8 cellular contexts compared by ENCODE assay signal in the genomic region with DNA sequence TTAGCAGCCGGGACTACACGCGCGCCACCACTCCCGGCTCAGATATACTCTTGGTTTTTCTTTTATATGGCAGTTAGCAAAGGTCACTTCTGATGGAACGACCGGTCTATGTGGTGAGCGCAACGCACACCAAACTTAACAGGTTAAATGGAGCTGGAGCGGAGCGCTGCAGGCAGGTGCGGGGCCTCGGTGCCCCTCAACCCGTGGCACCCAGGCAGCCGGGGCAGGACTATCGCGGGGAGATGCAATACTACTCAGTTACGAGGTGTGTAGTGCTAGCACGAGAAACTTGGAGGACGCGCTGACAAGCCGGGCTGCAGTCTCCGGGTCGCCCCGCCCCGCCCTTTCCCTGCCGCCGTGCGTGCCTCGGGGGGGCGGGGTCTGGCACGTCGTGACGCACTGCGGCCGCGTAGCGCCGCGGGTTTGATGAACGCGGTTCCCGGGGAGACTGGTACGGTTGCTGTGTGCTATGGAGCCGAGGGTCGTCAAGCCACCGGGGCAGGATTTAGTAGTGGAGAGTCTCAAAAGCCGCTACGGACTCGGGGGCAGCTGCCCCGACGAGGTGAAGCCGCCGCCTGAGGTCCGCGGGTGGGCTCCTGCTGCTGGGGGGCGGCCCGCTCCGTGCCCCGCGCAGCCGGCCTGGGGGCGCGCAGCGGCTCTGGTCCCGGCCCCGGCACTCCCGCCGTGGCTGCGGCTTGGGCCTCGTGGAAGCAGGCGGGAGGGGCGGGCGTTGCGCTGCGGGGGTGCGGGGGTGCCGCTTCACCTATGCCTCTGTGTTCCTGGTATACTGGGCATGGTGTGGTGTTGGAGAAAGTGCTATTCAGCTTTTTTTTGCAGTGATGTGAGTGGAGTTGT. TPM values are rescaled to one million over a fixed set of nuclear protein-coding genes. Genes with fewer than 3 reads are reported as not detected.
DNase-seq lines count a peak whose midpoint lies in the region; ATAC-seq lines count a peak whose summit lies in the region.

A gene with protein sequence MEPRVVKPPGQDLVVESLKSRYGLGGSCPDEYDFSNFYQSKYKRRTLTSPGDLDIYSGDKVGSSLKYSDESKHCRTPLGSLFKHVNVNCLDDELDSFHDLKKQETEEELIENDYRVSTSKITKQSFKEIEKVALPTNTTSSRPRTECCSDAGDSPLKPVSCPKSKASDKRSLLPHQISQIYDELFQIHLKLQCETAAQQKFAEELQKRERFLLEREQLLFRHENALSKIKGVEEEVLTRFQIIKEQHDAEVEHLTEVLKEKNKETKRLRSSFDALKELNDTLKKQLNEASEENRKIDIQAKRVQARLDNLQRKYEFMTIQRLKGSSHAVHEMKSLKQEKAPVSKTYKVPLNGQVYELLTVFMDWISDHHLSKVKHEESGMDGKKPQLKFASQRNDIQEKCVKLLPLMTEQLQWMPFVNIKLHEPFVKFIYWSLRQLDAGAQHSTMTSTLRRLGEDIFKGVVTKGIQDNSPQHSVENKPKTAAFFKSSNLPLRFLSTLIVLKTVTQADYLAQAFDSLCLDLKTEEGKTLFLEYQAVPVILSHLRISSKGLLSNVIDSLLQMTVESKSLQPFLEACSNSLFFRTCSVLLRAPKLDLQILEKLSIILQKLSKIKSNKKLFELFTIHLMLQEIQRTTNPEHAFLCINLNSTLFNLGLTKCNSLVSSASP (plus strand): TSS at position 418 of the 855 bp plus-strand sequence. CDS start 52 bp downstream, at position 470.

- POLR2A ChIA-PET in CD8-positive, alpha-beta memory T cell (lab: Charles Lee), result interaction anchor here (0.6 kb wide), 2 partner anchors 108 to 227 kb away, joined by 3 read pairs; no protein-coding TSS in a partner anchor
- POLR2A ChIA-PET in activated CD8-positive, alpha-beta T cell treated with anti-CD3 and anti-CD28 coated beads, Interleukin-2, amount 10 ng/mL, durations not matched to agents 7 days and 5 days (lab: Charles Lee), result no interaction called here

- peak within 1 kb of the TSS; percentile 87 to 100 (median 96) for H3K4me3 Mint-ChIP-seq in CD8-positive, alpha-beta memory T cell
- H3K4me3 Mint-ChIP-seq in activated CD8-positive, alpha-beta T cell treated with anti-CD3 and anti-CD28 coated beads, Interleukin-2, amount 10 ng/mL, durations not matched to agents 7 days and 5 days, result peak within 1 kb of the TSS; percentile 93
- H3K4me3 Mint-ChIP-seq in memory B cell, result peak within 1 kb of the TSS; percentile 100

- no peaks in the 10 kb centered on the region for H3K27me3 ChIP-seq in CD8-positive, alpha-beta memory T cell (ENCODE audit: insufficient read depth, low read length, poor library complexity, severe bottlenecking)

- H3K36me3 ChIP-seq in CD8-positive, alpha-beta memory T cell (ENCODE audit: insufficient read depth, low read length), result peaks cover 12% of the 10 kb centered on the region

- H3K4me1 ChIP-seq in CD8-positive, alpha-beta memory T cell (ENCODE audit: insufficient read depth, low read length), result peaks cover 8% of the 10 kb centered on the region

- peak within 1 kb of the TSS; percentile 89 for H3K4me3 ChIP-seq in CD8-positive, alpha-beta memory T cell (ENCODE audit: low read length)

- H3K27ac ChIP-seq in CD8-positive, alpha-beta memory T cell (ENCODE audit: low read depth, low read length), result peak within 1 kb of the TSS; percentile 80

- H3K27ac Mint-ChIP-seq in CD8-positive, alpha-beta memory T cell, result peak within 1 kb of the TSS; percentile 30 to 100 (median 98)
- H3K27ac Mint-ChIP-seq in activated CD8-positive, alpha-beta T cell treated with anti-CD3 and anti-CD28 coated beads, Interleukin-2, amount 10 ng/mL, durations not matched to agents 7 days and 5 days, result peak within 1 kb of the TSS; percentile 96
- peak within 1 kb of the TSS; percentile 91 for H3K27ac Mint-ChIP-seq in memory B cell

- CTCF ChIA-PET in CD8-positive, alpha-beta memory T cell (lab: Charles Lee), result no interaction called here
- CTCF ChIA-PET in activated CD8-positive, alpha-beta T cell treated with anti-CD3 and anti-CD28 coated beads, Interleukin-2, amount 10 ng/mL, durations not matched to agents 7 days and 5 days (lab: Charles Lee), result interaction anchor here (1.2 kb wide), 1 partner anchor 22 kb away, joined by 4 read pairs; no protein-coding TSS in a partner anchor

- peaks cover 0 to 43% (median 15%) of the 10 kb centered on the region in 3 donors for H3K36me3 Mint-ChIP-seq in CD8-positive, alpha-beta memory T cell
- H3K36me3 Mint-ChIP-seq in activated CD8-positive, alpha-beta T cell treated with anti-CD3 and anti-CD28 coated beads, Interleukin-2, amount 10 ng/mL, durations not matched to agents 7 days and 5 days (ENCODE audit: low read depth), result peaks cover 33% of the 10 kb centered on the region
- H3K36me3 Mint-ChIP-seq in memory B cell, result peaks cover 8% of the 10 kb centered on the region

- ATAC-seq in GM19455 (IDR thresholded peaks at IDR 0.05; ENCODE audit: unreplicated experiment) (peak; percentile 96), memory B cell (ENCODE audit: low read depth) (peak; percentile 94)
- ATAC-seq in activated CD8-positive, alpha-beta T cell treated with anti-CD3 and anti-CD28 coated beads, Interleukin-2, amount 10 ng/mL, durations not matched to agents 7 days and 5 days, result peak; percentile 98

- H3K9me3 Mint-ChIP-seq in CD8-positive, alpha-beta memory T cell, result peaks cover 0 to 2% (median 0%) of the 10 kb centered on the region in 5 donors
- H3K9me3 Mint-ChIP-seq in activated CD8-positive, alpha-beta T cell treated with anti-CD3 and anti-CD28 coated beads, Interleukin-2, amount 10 ng/mL, durations not matched to agents 7 days and 5 days (ENCODE audit: insufficient read depth), result no peaks in the 10 kb centered on the region
- no peaks in the 10 kb centered on the region for H3K9me3 Mint-ChIP-seq in memory B cell

- H3K9me3 ChIP-seq in CD8-positive, alpha-beta memory T cell (ENCODE audit: low read length), result no peaks in the 10 kb centered on the region

- DNase-seq in CD8-positive, alpha-beta memory T cell, result peak; percentile 85 to 92 (median 89)
- DNase-seq in HK-2 (ENCODE audit: unreplicated experiment), result peak; percentile 89
- peak; percentile 42 for DNase-seq in NK-92 (lab: John Stamatoyannopoulos, UW; ENCODE audit: unreplicated experiment)
- peak; percentile 94 for DNase-seq in activated CD8-positive, alpha-beta T cell treated with anti-CD3 and anti-CD28 coated beads, Interleukin-2, amount 10 ng/mL, durations not matched to agents 7 days and 5 days
- peak; percentile 82 for DNase-seq in effector CD8-positive, alpha-beta T cell (lab: John Stamatoyannopoulos, UW)
- DNase-seq in memory B cell (ENCODE audit: low spot score in 2 of 2), result peak; percentile 87
- DNase-seq in stimulated activated CD8-positive, alpha-beta memory T cell treated with anti-CD3 and anti-CD28 coated beads, Interleukin-12 subunit alpha, Interleukin-12 subunit beta, amount 100 ng/mL, for 1 hour (ENCODE audit: low read depth), result peak; percentile 84

- H3K27me3 Mint-ChIP-seq in CD8-positive, alpha-beta memory T cell, result peaks cover 0 to 3% of the 10 kb centered on the region in 2 donors
- H3K27me3 Mint-ChIP-seq in activated CD8-positive, alpha-beta T cell treated with anti-CD3 and anti-CD28 coated beads, Interleukin-2, amount 10 ng/mL, durations not matched to agents 7 days and 5 days (ENCODE audit: low read depth), result no peaks in the 10 kb centered on the region
- no peaks in the 10 kb centered on the region for H3K27me3 Mint-ChIP-seq in memory B cell

- H3K4me1 Mint-ChIP-seq in CD8-positive, alpha-beta memory T cell, result peaks cover 14 to 24% (median 23%) of the 10 kb centered on the region in 3 donors
- H3K4me1 Mint-ChIP-seq in activated CD8-positive, alpha-beta T cell treated with anti-CD3 and anti-CD28 coated beads, Interleukin-2, amount 10 ng/mL, durations not matched to agents 7 days and 5 days (ENCODE audit: low read depth), result peaks cover 21% of the 10 kb centered on the region
- peaks cover 9% of the 10 kb centered on the region for H3K4me1 Mint-ChIP-seq in memory B cell

RNA-seq across cellular contexts. Expression of the gene that starts here (rescaled TPM):
- 10 to 100 TPM; 12.8 to 16.2 TPM for total RNA-seq in CD8-positive, alpha-beta memory T cell
- 4.4 TPM for polyA plus RNA-seq in CD8-positive, alpha-beta memory T cell
- 10 to 100 TPM in 1 of 2 experiments, 1 to 10 TPM in 1; 8.1 to 10.5 TPM for total RNA-seq in activated CD8-positive, alpha-beta T cell treated with anti-CD3 and anti-CD28 coated beads, Interleukin-2, amount 10 ng/mL, durations not matched to agents 7 days and 5 days

Comparison
In these comparisons a context has a peak if more than half of its experiments do, and no peak if none do; other contexts are left out.
1. Peak in every context shown above with its lines: DNase-seq, ATAC-seq, H3K4me3 ChIP-seq and H3K27ac ChIP-seq.
2. DNase-seq: peak in every context shown above with its lines; median percentile 94 in activated CD8-positive, alpha-beta T cell treated with anti-CD3 and anti-CD28 coated beads, Interleukin-2, amount 10 ng/mL, durations not matched to agents 7 days and 5 days; 89 in CD8-positive, alpha-beta memory T cell; 89 in HK-2; 87 in memory B cell; 84 in stimulated activated CD8-positive, alpha-beta memory T cell treated with anti-CD3 and anti-CD28 coated beads, Interleukin-12 subunit alpha, Interleukin-12 subunit beta, amount 100 ng/mL, for 1 hour; 82 in effector CD8-positive, alpha-beta T cell; 42 in NK-92.